In genomic region chr19:41864374-41864773, GRCh38 we compare ENCODE assay signal across 10 cellular contexts. TPM values are rescaled to one million over a fixed set of nuclear protein-coding genes. Genes with fewer than 3 reads are reported as not detected.
A peak's percentile ranks its signal among the peaks of the same experiment; 100 is the strongest.
DNase-seq lines count a peak whose midpoint lies in the region; ATAC-seq, FAIRE-seq and TF ChIP-seq lines count a peak whose summit lies in the region.
"Had no signal": no experiment of that assay in that cellular context is flagged by ENCODE, and none has a peak within 500 bp of the region (broad histone marks: within the 10 kb centered on the region; RNA-seq: fewer than 3 reads in every experiment).

No MANE protein-coding gene starts in this region.

- TF ChIP-seq CTCF in A673 (conservative IDR thresholded peaks at IDR 0.05; ENCODE audit: low read depth, low read length) (no peak), VCaP (conservative IDR thresholded peaks at IDR 0.05) (no peak)

- H3K4me1 ChIP-seq in A673 (ENCODE audit: insufficient read depth, low read length, poor library complexity, severe bottlenecking) = peaks cover 57% of the 10 kb centered on the region

- peak; percentile 10 for TF ChIP-seq POLR2A in GM18951 (IDR thresholded peaks at IDR 0.05; ENCODE audit: extremely low read depth, insufficient read depth, insufficient read length)

- in situ Hi-C loops in GM18951 (cut with MboI; ENCODE audit: low sequenced_read_pairs, unreplicated experiment) = no loop called here

- no TSS peak for BruUV-seq in A673 (replicated peaks; lab: Mats Ljungman, UMichigan)

- H3K4me3 ChIP-seq in A673 (ENCODE audit: low read depth, low read length, poor library complexity, severe bottlenecking) = peak overlapping the region; percentile 12
- peak overlapping the region; percentile 9 for H3K4me3 ChIP-seq in iPS-18c (ENCODE audit: insufficient read depth, low read depth, low read length)
- H3K4me3 ChIP-seq: left ventricle myocardium inferior had no signal

- DNase-seq in A673 (ENCODE audit: low spot score) = no peak
- DNase-seq in SW 1271 (lab: John Stamatoyannopoulos, UW) = no peak
- no peak for DNase-seq in frontal cortex (ENCODE audit: low spot score in 2 of 2)
- no peak for DNase-seq in DMS53 (lab: John Stamatoyannopoulos, UW)
- DNase-seq: left ventricle myocardium inferior, retina had no signal

- H3K36me3 ChIP-seq in A673 (ENCODE audit: insufficient read depth, low read length, poor library complexity, severe bottlenecking) = peaks cover 86% of the 10 kb centered on the region

- CTCF ChIA-PET in A673 (lab: Charles Lee) = interaction anchor here (0.5 kb wide), 1 partner anchor 1211 kb away, joined by 3 read pairs; no protein-coding TSS in a partner anchor

- H3K9me3 ChIP-seq in A673 (ENCODE audit: low read depth, low read length, poor library complexity, severe bottlenecking) = no peaks in the 10 kb centered on the region
- peaks cover 3% of the 10 kb centered on the region for H3K9me3 ChIP-seq in iPS-18c (ENCODE audit: control insufficient read depth, insufficient read depth, low read length)
- H3K9me3 ChIP-seq: left ventricle myocardium inferior had no signal

- intact Hi-C loops in A673 (cut with micrococcal nuclease; ENCODE audit: unreplicated experiment) = no loop called here

- POLR2A ChIA-PET in A673 (lab: Charles Lee; ENCODE audit: low non-redundant PET) = no interaction called here

- H3K27ac ChIP-seq in A673 (ENCODE audit: low read depth, low read length, poor library complexity, severe bottlenecking) = peak overlapping the region; percentile 97
- H3K27ac ChIP-seq in VCaP = peak overlapping the region; percentile 99
- H3K27ac ChIP-seq: left ventricle myocardium inferior had no signal

- FAIRE-seq in frontal cortex (lab: Jason Lieb, UNC) = no peak

- ATAC-seq in GM21529 (IDR thresholded peaks at IDR 0.05; ENCODE audit: unreplicated experiment) = no peak

- H3K27me3 ChIP-seq in A673 (replicated peaks; ENCODE audit: insufficient read depth, low read depth, low read length, poor library complexity) = no peaks in the 10 kb centered on the region

RNA-seq across cellular contexts. Expression of gene RPS19, which starts 4.3 kb away (rescaled TPM):
- total RNA-seq in A673 (2021) (2,479 and 2,559 TPM in 2 replicates), frontal cortex (395 TPM)

RNA-seq across cellular contexts. Expression of gene CD79A, which starts 12.7 kb away (rescaled TPM):
- 14.4 and 17.8 TPM in 2 replicates for total RNA-seq in A673 (2021)
- not detected for total RNA-seq in frontal cortex
- total RNA-seq: left ventricle myocardium inferior had no signal

RNA-seq across cellular contexts. Expression of gene ARHGEF1, which starts 18.6 kb away (rescaled TPM):
- 159 and 164 TPM in 2 replicates for total RNA-seq in A673 (2021)
- 10.2 TPM for total RNA-seq in frontal cortex

RNA-seq across cellular contexts. Expression of gene DMRTC2, which starts 19.5 kb away (rescaled TPM):
- total RNA-seq in A673 (2021) = not detected in 2 replicates
- total RNA-seq in frontal cortex = not detected
- total RNA-seq: left ventricle myocardium inferior had no signal

RNA-seq across cellular contexts. Expression of gene LYPD4, which starts 19.9 kb away (rescaled TPM):
- not detected in 2 replicates for total RNA-seq in A673 (2021)
- total RNA-seq in frontal cortex = not detected
- total RNA-seq: left ventricle myocardium inferior had no signal

Comparison
In these comparisons a context has a peak if more than half of its experiments do, and no peak if none do; other contexts are left out.
1. RNA of gene CD79A, which starts 12.7 kb away (total RNA-seq): 14.4 to 17.8 TPM in A673; not detected in frontal cortex (single experiment); every median in the first group is over 10 times any median in the second.
2. RNA of gene ARHGEF1, which starts 18.6 kb away (total RNA-seq): 159 to 164 TPM in A673; 10.2 TPM in frontal cortex (single experiment); every median in the first group is over 10 times any median in the second.